In the genomic region with DNA sequence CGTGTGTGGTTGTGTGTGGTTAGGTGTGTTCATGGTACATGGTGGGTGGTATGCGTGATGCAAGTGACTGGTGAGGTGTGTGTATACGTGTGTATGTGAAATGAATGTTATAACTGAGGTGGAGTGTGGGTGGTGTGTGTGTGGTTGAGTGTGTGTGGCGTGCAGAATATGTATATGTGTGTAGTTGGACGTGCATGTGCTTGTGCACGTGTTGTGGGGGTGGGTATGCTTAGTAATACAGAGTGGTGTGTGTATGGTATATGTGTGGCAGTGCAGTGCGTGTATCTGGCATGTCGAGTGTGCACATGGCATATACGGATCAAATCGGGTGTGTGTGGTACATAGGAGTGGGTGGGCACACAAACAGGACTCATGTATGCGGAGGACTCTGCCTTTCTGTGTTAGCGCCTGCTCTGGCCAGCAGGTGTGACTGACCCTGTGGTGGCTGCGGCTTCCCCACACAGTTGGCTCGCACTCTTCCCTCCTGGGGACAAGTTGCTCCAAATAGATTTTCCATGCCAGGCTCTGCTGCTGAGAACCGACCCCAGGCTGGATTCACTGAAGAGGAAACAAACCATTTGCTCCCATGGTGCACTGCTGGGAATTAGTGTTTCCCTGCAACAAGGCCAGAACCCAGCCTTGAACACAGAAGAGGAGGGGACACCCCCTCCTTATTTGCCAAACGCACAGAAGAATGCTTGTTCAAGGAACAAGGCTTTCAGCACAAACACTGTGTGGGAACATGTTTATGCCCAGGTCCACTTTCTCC, we compare ENCODE assay signal across 1 cellular context.
TF ChIP-seq lines count a peak whose summit lies in the region.

No MANE protein-coding gene starts in this region.

TF ChIP-seq in IMR-90, 13 proteins besides CTCF, POLR2A, EP300 and RAD21:
- TF ChIP-seq FOS (IDR thresholded peaks at IDR 0.05; ENCODE audit: low read depth, low read length): no peak
- no peak for TF ChIP-seq MAFK (IDR thresholded peaks at IDR 0.05; ENCODE audit: low read depth, low read length)
- TF ChIP-seq, protein P1, sequence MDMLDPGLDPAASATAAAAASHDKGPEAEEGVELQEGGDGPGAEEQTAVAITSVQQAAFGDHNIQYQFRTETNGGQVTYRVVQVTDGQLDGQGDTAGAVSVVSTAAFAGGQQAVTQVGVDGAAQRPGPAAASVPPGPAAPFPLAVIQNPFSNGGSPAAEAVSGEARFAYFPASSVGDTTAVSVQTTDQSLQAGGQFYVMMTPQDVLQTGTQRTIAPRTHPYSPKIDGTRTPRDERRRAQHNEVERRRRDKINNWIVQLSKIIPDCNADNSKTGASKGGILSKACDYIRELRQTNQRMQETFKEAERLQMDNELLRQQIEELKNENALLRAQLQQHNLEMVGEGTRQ (IDR thresholded peaks at IDR 0.05; ENCODE audit: low read depth, low read length): no peak
- TF ChIP-seq BHLHE40 (IDR thresholded peaks at IDR 0.05; ENCODE audit: low read depth, low read length): no peak
- no peak for TF ChIP-seq CHD1 (IDR thresholded peaks at IDR 0.05; ENCODE audit: low read depth, low read length)
- no peak for TF ChIP-seq RCOR1 (IDR thresholded peaks at IDR 0.05; ENCODE audit: insufficient replicate concordance, low read length)
- TF ChIP-seq, protein P2, sequence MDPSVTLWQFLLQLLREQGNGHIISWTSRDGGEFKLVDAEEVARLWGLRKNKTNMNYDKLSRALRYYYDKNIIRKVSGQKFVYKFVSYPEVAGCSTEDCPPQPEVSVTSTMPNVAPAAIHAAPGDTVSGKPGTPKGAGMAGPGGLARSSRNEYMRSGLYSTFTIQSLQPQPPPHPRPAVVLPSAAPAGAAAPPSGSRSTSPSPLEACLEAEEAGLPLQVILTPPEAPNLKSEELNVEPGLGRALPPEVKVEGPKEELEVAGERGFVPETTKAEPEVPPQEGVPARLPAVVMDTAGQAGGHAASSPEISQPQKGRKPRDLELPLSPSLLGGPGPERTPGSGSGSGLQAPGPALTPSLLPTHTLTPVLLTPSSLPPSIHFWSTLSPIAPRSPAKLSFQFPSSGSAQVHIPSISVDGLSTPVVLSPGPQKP (IDR thresholded peaks at IDR 0.05; ENCODE audit: borderline replicate concordance, low read depth, low read length): no peak
- no peak for TF ChIP-seq RFX5 (IDR thresholded peaks at IDR 0.05; ENCODE audit: low read depth, low read length)
